6 cellular contexts compared by ENCODE assay signal in the genomic region with DNA sequence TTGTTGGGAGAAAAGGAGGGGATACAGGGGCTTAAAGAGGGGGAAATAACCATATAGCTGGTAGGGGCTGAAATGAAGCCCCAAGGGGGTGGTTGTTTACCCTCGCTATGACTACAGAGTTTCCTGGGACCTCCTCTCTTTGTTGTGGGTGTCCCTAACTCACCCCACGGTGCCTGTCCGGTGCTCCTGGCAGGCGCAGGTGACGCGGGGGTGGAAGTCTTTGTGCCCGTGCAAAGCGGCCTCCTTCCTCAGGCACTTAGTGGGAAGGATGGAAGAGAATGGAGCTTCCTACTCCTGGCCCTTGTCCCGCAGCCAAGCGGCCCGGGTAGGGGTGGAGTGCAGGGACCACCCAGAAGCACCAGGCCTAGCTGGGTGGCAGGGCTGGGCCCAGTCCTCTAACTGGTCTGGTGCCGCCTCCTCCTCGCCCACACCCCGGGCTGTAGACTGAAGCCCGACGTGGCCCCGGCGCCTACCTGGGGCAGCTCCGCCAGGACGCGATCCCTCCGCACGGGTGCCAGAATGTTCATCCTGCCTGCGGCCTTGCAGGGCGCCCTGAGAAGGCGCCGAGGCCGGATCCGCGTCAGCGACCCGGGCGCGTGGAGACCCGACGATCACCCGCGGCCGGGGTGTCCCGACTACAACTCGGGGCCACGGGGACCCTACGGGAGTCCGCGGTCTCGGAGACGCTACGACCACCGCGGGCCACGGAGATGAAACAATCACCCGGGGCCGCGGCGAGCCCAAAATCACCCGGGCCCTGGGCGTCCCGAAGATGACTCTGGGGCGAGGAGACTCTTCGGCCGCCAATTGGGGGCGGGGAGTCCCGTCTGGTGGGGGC. TPM values are rescaled to one million over a fixed set of nuclear protein-coding genes. Genes with fewer than 3 reads are reported as not detected.
DNase-seq lines count a peak whose midpoint lies in the region; ATAC-seq lines count a peak whose summit lies in the region.

No MANE protein-coding gene starts in this region.

- 1 to 4% methylated on average over 63 of the region's 63 CpGs for WGBS in aorta, 2 donors

- no peak overlapping the region for H3K4me3 Mint-ChIP-seq in activated T-helper 1 cell treated with anti-CD3 and anti-CD28 coated beads, Interleukin-12 subunit alpha, Interleukin-12 subunit beta, Interleukin-2, Interleukin-4 antibody, amounts not matched to agents 30 ng/mL and 10 ng/mL and 1 ng/mL, durations not matched to agents 14 hours and 24 hours and 36 hours

- peak overlapping the region; percentile 73 for H3K9ac ChIP-seq in iPS-15b (ENCODE audit: low read depth, low read length)

- DNase-seq in stimulated activated CD4-positive, alpha-beta T cell treated with anti-CD3 and anti-CD28 coated beads, Interleukin-15, amount 100 ng/mL, for 24 hours: peak; percentile 51
- DNase-seq in stimulated activated CD4-positive, alpha-beta T cell treated with anti-CD3 and anti-CD28 coated beads, Interleukin-2, amount 100 ng/mL, for 48 hours: no peak
- DNase-seq in aorta: peak; percentile 74 to 85
- no peak for DNase-seq in activated T-helper 1 cell treated with anti-CD3 and anti-CD28 coated beads, Interleukin-12 subunit alpha, Interleukin-12 subunit beta, Interleukin-2, Interleukin-4 antibody, amounts not matched to agents 30 ng/mL and 10 ng/mL and 1 ng/mL, durations not matched to agents 14 hours and 24 hours and 36 hours (ENCODE audit: low spot score)
- no peak for DNase-seq in T1000 (lab: John Stamatoyannopoulos, UW)

- H3K4me1 ChIP-seq in iPS-15b (ENCODE audit: control insufficient read depth, insufficient read depth, low read length): peaks cover 13% of the 10 kb centered on the region
- H3K4me1 ChIP-seq in aorta (ENCODE audit: control insufficient read depth in 1 of 2, insufficient read depth in 2 of 2, low read length in 2 of 2): peaks cover 0 to 6% of the 10 kb centered on the region in 2 donors

- no peaks in the 10 kb centered on the region for H3K9me3 Mint-ChIP-seq in activated T-helper 1 cell treated with anti-CD3 and anti-CD28 coated beads, Interleukin-12 subunit alpha, Interleukin-12 subunit beta, Interleukin-2, Interleukin-4 antibody, amounts not matched to agents 30 ng/mL and 10 ng/mL and 1 ng/mL, durations not matched to agents 14 hours and 24 hours and 36 hours

- H3K36me3 ChIP-seq in iPS-15b (ENCODE audit: control insufficient read depth, insufficient read depth, low read length) (peaks cover 37% of the 10 kb centered on the region), aorta (ENCODE audit: control insufficient read depth in 1 of 2, insufficient read depth in 2 of 2, low read length in 1 of 2) (peaks cover 0 to 2% of the 10 kb centered on the region in 2 donors)

- no peak overlapping the region for H3K27ac Mint-ChIP-seq in activated T-helper 1 cell treated with anti-CD3 and anti-CD28 coated beads, Interleukin-12 subunit alpha, Interleukin-12 subunit beta, Interleukin-2, Interleukin-4 antibody, amounts not matched to agents 30 ng/mL and 10 ng/mL and 1 ng/mL, durations not matched to agents 14 hours and 24 hours and 36 hours

- no peaks in the 10 kb centered on the region for H3K27me3 ChIP-seq in iPS-15b (ENCODE audit: control insufficient read depth, insufficient read depth, low read length)
- H3K27me3 ChIP-seq in aorta (ENCODE audit: control insufficient read depth in 1 of 2, insufficient read depth in 2 of 2, low read length in 1 of 2): no peaks in the 10 kb centered on the region

- peak overlapping the region; percentile 77 to 87 for H3K27ac ChIP-seq in aorta (ENCODE audit: low read depth in 1 of 2, low read length in 2 of 2)

- peaks cover 23% of the 10 kb centered on the region for H3K27me3 Mint-ChIP-seq in activated T-helper 1 cell treated with anti-CD3 and anti-CD28 coated beads, Interleukin-12 subunit alpha, Interleukin-12 subunit beta, Interleukin-2, Interleukin-4 antibody, amounts not matched to agents 30 ng/mL and 10 ng/mL and 1 ng/mL, durations not matched to agents 14 hours and 24 hours and 36 hours (ENCODE audit: insufficient read depth)

- no peak for ATAC-seq in aorta (ENCODE audit: low FRiP score)

- H3K36me3 Mint-ChIP-seq in activated T-helper 1 cell treated with anti-CD3 and anti-CD28 coated beads, Interleukin-12 subunit alpha, Interleukin-12 subunit beta, Interleukin-2, Interleukin-4 antibody, amounts not matched to agents 30 ng/mL and 10 ng/mL and 1 ng/mL, durations not matched to agents 14 hours and 24 hours and 36 hours (ENCODE audit: low read depth): peaks cover 23% of the 10 kb centered on the region

- H3K9me3 ChIP-seq in iPS-15b (ENCODE audit: control insufficient read depth, insufficient read depth, low read length) (no peaks in the 10 kb centered on the region), aorta (ENCODE audit: control insufficient read depth, low read length) (no peaks in the 10 kb centered on the region)

- H3K4me3 ChIP-seq in iPS-15b (ENCODE audit: low read depth, low read length) (peak overlapping the region; percentile 90), aorta (ENCODE audit: low read length in 2 of 2) (peak overlapping the region; percentile 79 to 81)

- intact Hi-C loops in aorta (cut with DNase I): no loop called here
- intact Hi-C loops in activated T-helper 1 cell treated with anti-CD3 and anti-CD28 coated beads, Interleukin-12 subunit alpha, Interleukin-12 subunit beta, Interleukin-2, Interleukin-4 antibody, amounts not matched to agents 30 ng/mL and 10 ng/mL and 1 ng/mL, durations not matched to agents 14 hours and 24 hours and 36 hours (cut with micrococcal nuclease): loop anchor here (10.0 kb wide), 1 partner anchor 678 kb away; the partner anchor contains the start of gene TAOK1

- peaks cover 36% of the 10 kb centered on the region for H3K4me1 Mint-ChIP-seq in activated T-helper 1 cell treated with anti-CD3 and anti-CD28 coated beads, Interleukin-12 subunit alpha, Interleukin-12 subunit beta, Interleukin-2, Interleukin-4 antibody, amounts not matched to agents 30 ng/mL and 10 ng/mL and 1 ng/mL, durations not matched to agents 14 hours and 24 hours and 36 hours (ENCODE audit: low read depth)

RNA-seq across cellular contexts. Expression of gene RAB34, which starts 0.7 kb away (rescaled TPM):
- 100 to 1,000 TPM; 107 to 115 TPM for total RNA-seq in aorta
- 100 to 1,000 TPM; 133 to 303 TPM for polyA plus RNA-seq in aorta
- 17.6 and 18.2 TPM in 2 replicates for total RNA-seq in activated T-helper 1 cell treated with anti-CD3 and anti-CD28 coated beads, Interleukin-12 subunit alpha, Interleukin-12 subunit beta, Interleukin-2, Interleukin-4 antibody, amounts not matched to agents 30 ng/mL and 10 ng/mL and 1 ng/mL, durations not matched to agents 14 hours and 24 hours and 36 hours

RNA-seq across cellular contexts. Expression of gene RPL23A, which starts 2.8 kb away (rescaled TPM):
- 1,000 to 10,000 TPM; 1,133 to 1,177 TPM for total RNA-seq in aorta
- 1,000 to 10,000 TPM; 1,641 to 1,888 TPM for polyA plus RNA-seq in aorta
- 1,513 and 1,534 TPM in 2 replicates for total RNA-seq in activated T-helper 1 cell treated with anti-CD3 and anti-CD28 coated beads, Interleukin-12 subunit alpha, Interleukin-12 subunit beta, Interleukin-2, Interleukin-4 antibody, amounts not matched to agents 30 ng/mL and 10 ng/mL and 1 ng/mL, durations not matched to agents 14 hours and 24 hours and 36 hours

RNA-seq across cellular contexts. Expression of gene PROCA1, which starts 5.3 kb away (rescaled TPM):
- total RNA-seq in aorta: 1 to 10 TPM in 1 of 2 donors, under 1 TPM in 1; 0.78 to 6.6 TPM
- polyA plus RNA-seq in aorta: 1 to 10 TPM; 5.1 to 5.3 TPM
- total RNA-seq in activated T-helper 1 cell treated with anti-CD3 and anti-CD28 coated beads, Interleukin-12 subunit alpha, Interleukin-12 subunit beta, Interleukin-2, Interleukin-4 antibody, amounts not matched to agents 30 ng/mL and 10 ng/mL and 1 ng/mL, durations not matched to agents 14 hours and 24 hours and 36 hours: 4.4 and 5.2 TPM in 2 replicates

RNA-seq across cellular contexts. Expression of gene TLCD1, which starts 9.1 kb away (rescaled TPM):
- total RNA-seq in aorta: 1 to 10 TPM in 1 of 2 donors, under 1 TPM in 1; 0.90 to 2.5 TPM
- 1 to 10 TPM in 1 of 2 donors, not detected in 1; 1.5 TPM for polyA plus RNA-seq in aorta
- 9.5 and 11.5 TPM in 2 replicates for total RNA-seq in activated T-helper 1 cell treated with anti-CD3 and anti-CD28 coated beads, Interleukin-12 subunit alpha, Interleukin-12 subunit beta, Interleukin-2, Interleukin-4 antibody, amounts not matched to agents 30 ng/mL and 10 ng/mL and 1 ng/mL, durations not matched to agents 14 hours and 24 hours and 36 hours

RNA-seq across cellular contexts. Expression of gene NEK8, which starts 11.6 kb away (rescaled TPM):
- 1 to 10 TPM; 1.6 to 4.5 TPM for total RNA-seq in aorta
- 1 to 10 TPM; 2.0 to 5.3 TPM for polyA plus RNA-seq in aorta
- total RNA-seq in activated T-helper 1 cell treated with anti-CD3 and anti-CD28 coated beads, Interleukin-12 subunit alpha, Interleukin-12 subunit beta, Interleukin-2, Interleukin-4 antibody, amounts not matched to agents 30 ng/mL and 10 ng/mL and 1 ng/mL, durations not matched to agents 14 hours and 24 hours and 36 hours: 5.2 and 5.4 TPM in 2 replicates

Comparison
In these comparisons a context has a peak if more than half of its experiments do, and no peak if none do; other contexts are left out.
1. DNase-seq: peak in stimulated activated CD4-positive, alpha-beta T cell treated with anti-CD3 and anti-CD28 coated beads, Interleukin-15, amount 100 ng/mL, for 24 hours (single experiment) and aorta (2 of 2); none in stimulated activated CD4-positive, alpha-beta T cell treated with anti-CD3 and anti-CD28 coated beads, Interleukin-2, amount 100 ng/mL, for 48 hours (0 of 2), activated T-helper 1 cell treated with anti-CD3 and anti-CD28 coated beads, Interleukin-12 subunit alpha, Interleukin-12 subunit beta, Interleukin-2, Interleukin-4 antibody, amounts not matched to agents 30 ng/mL and 10 ng/mL and 1 ng/mL, durations not matched to agents 14 hours and 24 hours and 36 hours (single experiment) and T1000 (single experiment).